In genomic region chr18:79668203-79668602, GRCh38 we compare ENCODE assay signal across 33 cellular contexts. TPM values are rescaled to one million over a fixed set of nuclear protein-coding genes. Genes with fewer than 3 reads are reported as not detected.
A peak's percentile ranks its signal among the peaks of the same experiment; 100 is the strongest.
DNase-seq lines count a peak whose midpoint lies in the region; ATAC-seq, FAIRE-seq and TF ChIP-seq lines count a peak whose summit lies in the region.
"Had no signal": no experiment of that assay in that cellular context is flagged by ENCODE, and none has a peak within 500 bp of the region (broad histone marks: within the 10 kb centered on the region; RNA-seq: fewer than 3 reads in every experiment).

No MANE protein-coding gene starts in this region.

- POLR2A ChIA-PET in HepG2 (lab: Yijun Ruan, JAX): interaction anchor here (1.3 kb wide), 1 partner anchor 10 kb away, joined by 3 read pairs; no protein-coding TSS in a partner anchor
- POLR2A ChIA-PET in A549 (lab: Yijun Ruan, JAX): no interaction called here

- H3K9me3 ChIP-seq in HepG2 (ENCODE audit: low read length) (no peaks in the 10 kb centered on the region), right lobe of liver (no peaks in the 10 kb centered on the region), A549 (no peaks in the 10 kb centered on the region)
- H3K9me3 ChIP-seq: BE2C, Caco-2 had no signal

- TF ChIP-seq RAD21 in HepG2 (CRISPR knock-in tag; IDR thresholded peaks at IDR 0.05) (no peak), A549 (conservative IDR thresholded peaks at IDR 0.05 in 1 of 2, IDR thresholded peaks at IDR 0.05 in 1 of 2) (no peak)

- TF ChIP-seq CTCF in HepG2 (CRISPR knock-in tag; IDR thresholded peaks at IDR 0.05): no peak
- TF ChIP-seq CTCF in right lobe of liver (IDR thresholded peaks at IDR 0.05): no peak
- no peak for TF ChIP-seq CTCF in A549 (IDR thresholded peaks at IDR 0.05)
- TF ChIP-seq CTCF in D721Med (IDR thresholded peaks at IDR 0.05; ENCODE audit: insufficient read depth, missing control alignments): no peak

- no TSS peak for BruUV-seq in HepG2 (replicated peaks; lab: Mats Ljungman, UMichigan)

- H3K4me3 ChIP-seq in HepG2 (replicated peaks in 1 of 3; ENCODE audit: insufficient read depth in 1 of 3, low read depth in 2 of 3, low read length in 3 of 3) (0 out of 6 replicates have a peak overlapping the region, but pooled peaks of 1 of the 3 experiments have one; percentile 4), right lobe of liver (no peak overlapping the region), A549 (no peak overlapping the region)
- H3K4me3 ChIP-seq: BLaER1; BLaER1 treated with 17β-estradiol and CSF1 and Interleukin-3, amounts not matched to agents 10 nM and 100 nM had no signal

- FAIRE-seq in HepG2 (lab: Jason Lieb, UNC) (peak; percentile 37), A549 (lab: Jason Lieb, UNC) (no peak), D721Med (lab: Jason Lieb, UNC) (peak; percentile 81)
- FAIRE-seq: A204.1 had no signal

- TF ChIP-seq EP300 in HepG2 (IDR thresholded peaks at IDR 0.05; ENCODE audit: low read depth in 2 of 2, low read length in 2 of 2) (no peak), HepG2 (CRISPR knock-in tag; IDR thresholded peaks at IDR 0.05; ENCODE audit: borderline replicate concordance) (no peak), A549 (IDR thresholded peaks at IDR 0.05) (no peak)

- H3K36me3 ChIP-seq in HepG2 (replicated peaks in 1 of 2; ENCODE audit: control insufficient read depth in 1 of 2, insufficient read depth in 2 of 2, low read length in 2 of 2) (no peaks in the 10 kb centered on the region), right lobe of liver (no peaks in the 10 kb centered on the region)
- H3K36me3 ChIP-seq: BE2C, BLaER1 had no signal

- intact Hi-C loops in HepG2 (cut with micrococcal nuclease; ENCODE audit: unreplicated experiment) (no loop called here), right lobe of liver (cut with DNase I) (no loop called here)

- H3K4me2 ChIP-seq in HepG2 (ENCODE audit: low read depth, low read length) (peak overlapping the region; percentile 30), A549 (no peak overlapping the region)
- H3K4me2 ChIP-seq: BLaER1; BLaER1 treated with 17β-estradiol and CSF1 and Interleukin-3, amounts not matched to agents 10 nM and 100 nM had no signal

- CTCF ChIA-PET in HepG2 (lab: Yijun Ruan, JAX; ENCODE audit: low intra/inter-chr PET ratio, low total read pairs) (no interaction called here), A549 (lab: Yijun Ruan, JAX) (no interaction called here)

- H3K27ac ChIP-seq in HepG2 (ENCODE audit: extremely low read length, insufficient read depth, low read length) (no peak overlapping the region), right lobe of liver (no peak overlapping the region), A549 (no peak overlapping the region)
- H3K27ac ChIP-seq: 22Rv1; BLaER1; BLaER1 treated with 17β-estradiol and CSF1 and Interleukin-3, amounts not matched to agents 10 nM and 100 nM; C4-2B had no signal

- in situ Hi-C loops in HepG2 (cut with HindIII; ENCODE audit: extremely low pct_ligation_motif_present, low pct_unique_long_range_greater_than_20kb): no loop called here

- TF ChIP-seq POLR2A in HepG2 (IDR thresholded peaks at IDR 0.05; ENCODE audit: insufficient read depth in 1 of 2, low read depth in 2 of 2, low read length in 2 of 2) (no peak), right lobe of liver (IDR thresholded peaks at IDR 0.05) (no peak), A549 (IDR thresholded peaks at IDR 0.05; ENCODE audit: low read length) (no peak)

- no peak overlapping the region for H2AFZ ChIP-seq in HepG2 (ENCODE audit: low read length)

- DNase-seq in HepG2 (ENCODE audit: low spot score) (no peak), right lobe of liver (no peak), A549 (ENCODE audit: low read depth in 1 of 2, low spot score in 1 of 2) (no peak), D721Med (ENCODE audit: insufficient read length, low spot score) (no peak), mesenteric fat pad (ENCODE audit: low spot score) (peak; percentile 11), NCI-H1694 (lab: John Stamatoyannopoulos, UW) (no peak), SIG-M5 (lab: John Stamatoyannopoulos, UW) (no peak)
- DNase-seq: 8988T; ACHN; AML-193; BE2C; C1 segment of cervical spinal cord; Caco-2; Calu3; CD4-positive, alpha-beta memory T cell; CD4-positive, alpha-beta T cell; CD4-positive, CD25-positive, alpha-beta regulatory T cell; CD8-positive, alpha-beta memory T cell; CD8-positive, alpha-beta T cell; COR-L47; DMS 273 treated with DMSO at 0.1 percent for 48 hours; DMS153; DMS53; DMS79; DMS79 treated with DMSO at 0.1 percent for 48 hours; DND-41; EL had no signal

- H3K27me3 ChIP-seq in HepG2 (ENCODE audit: control insufficient read depth in 1 of 2, insufficient read depth in 2 of 2, low read length in 2 of 2) (peaks cover 0 to 5% of the 10 kb centered on the region in 2 experiments; a peak in 3 of 5 replicates), right lobe of liver (no peaks in the 10 kb centered on the region)
- H3K27me3 ChIP-seq: BLaER1; BLaER1 treated with 17β-estradiol and CSF1 and Interleukin-3, amounts not matched to agents 10 nM and 100 nM had no signal

- peak; percentile 84 for ATAC-seq in HepG2
- no peak for ATAC-seq in right lobe of liver
- ATAC-seq in A549: no peak
- no peak for ATAC-seq in HG02870 (IDR thresholded peaks at IDR 0.05; ENCODE audit: unreplicated experiment)
- ATAC-seq: CD8-positive, alpha-beta T cell had no signal

- H3K9ac ChIP-seq in HepG2 (ENCODE audit: insufficient read depth, low read depth, low read length): no peak overlapping the region
- H3K9ac ChIP-seq: BLaER1; BLaER1 treated with 17β-estradiol and CSF1 and Interleukin-3, amounts not matched to agents 10 nM and 100 nM had no signal

- H4K20me1 ChIP-seq in HepG2 (ENCODE audit: insufficient read depth, low read length): no peaks in the 10 kb centered on the region
- H4K20me1 ChIP-seq: BLaER1; BLaER1 treated with 17β-estradiol and CSF1 and Interleukin-3, amounts not matched to agents 10 nM and 100 nM had no signal

- no peaks in the 10 kb centered on the region for H3K79me2 ChIP-seq in HepG2 (ENCODE audit: insufficient read depth, low read length)

- H3K4me1 ChIP-seq in HepG2 (ENCODE audit: insufficient read depth, low read length) (peaks cover 23% of the 10 kb centered on the region), right lobe of liver (no peaks in the 10 kb centered on the region), A549 (no peaks in the 10 kb centered on the region)
- H3K4me1 ChIP-seq: BE2C; BLaER1; BLaER1 treated with 17β-estradiol and CSF1 and Interleukin-3, amounts not matched to agents 10 nM and 100 nM; Caco-2 had no signal

TF ChIP-seq in HepG2, 621 proteins besides CTCF, POLR2A, EP300 and RAD21 (continues in another document):
- no peak for TF ChIP-seq ZNF572 (CRISPR knock-in tag; IDR thresholded peaks at IDR 0.05)

TF ChIP-seq in A549, 52 proteins besides CTCF, POLR2A, EP300 and RAD21:
- TF ChIP-seq ELK1 (IDR thresholded peaks at IDR 0.05; ENCODE audit: low read depth, low read length): no peak
- TF ChIP-seq POLR2AphosphoS2 (conservative IDR thresholded peaks at IDR 0.05; ENCODE audit: low read length): no peak
- TF ChIP-seq MAFK (IDR thresholded peaks at IDR 0.05; ENCODE audit: partially characterized antibody): peak; percentile 3
- no peak for TF ChIP-seq TP53 (CRISPR knock-in tag; IDR thresholded peaks at IDR 0.05)

RNA-seq across cellular contexts. Expression of gene CTDP1, which starts 11.4 kb away (rescaled TPM):
- total RNA-seq in HepG2 (2016; rRNA removed; fragmentation: Illumina TruSeq; extraction: Trizol): 9.9 and 11.0 TPM in 2 replicates
- 3.1 and 4.7 TPM in 2 replicates for total RNA-seq in HepG2 (2016; cell fraction: cytosol; rRNA removed; fragmentation: Illumina TruSeq; extraction: Trizol; ENCODE audit: low read depth)
- total RNA-seq in HepG2 (2016; cell fraction: insoluble cytoplasmic fraction; rRNA removed; fragmentation: Illumina TruSeq; extraction: Trizol): 9.0 and 10.9 TPM in 2 replicates
- total RNA-seq in HepG2 (2016; cell fraction: membrane; rRNA removed; fragmentation: Illumina TruSeq; extraction: Trizol): 4.2 and 4.6 TPM in 2 replicates
- total RNA-seq in HepG2 (2016; cell fraction: nucleus; rRNA removed; fragmentation: Illumina TruSeq; extraction: Trizol): 8.1 and 9.4 TPM in 2 replicates
- polyA plus RNA-seq in HepG2 (2011; rRNA removed): 6.9 and 8.0 TPM in 2 replicates
- polyA plus RNA-seq in HepG2 (2011; cell fraction: cytosol; rRNA removed): 4.9 and 6.4 TPM in 2 replicates
- 14.1 and 18.1 TPM in 2 replicates for polyA plus RNA-seq in HepG2 (2011; cell fraction: nucleus; rRNA removed)
- 5.4 and 8.7 TPM in 2 replicates for polyA plus RNA-seq in HepG2 (2012)
- polyA plus RNA-seq in HepG2 (2016; cell fraction: cytosol; fragmentation: Illumina TruSeq; extraction: Trizol; ENCODE audit: low read depth): 0.57 and 0.62 TPM in 2 replicates
- 9.2 and 9.6 TPM in 2 replicates for polyA plus RNA-seq in HepG2 (2016; cell fraction: insoluble cytoplasmic fraction; fragmentation: Illumina TruSeq; extraction: Trizol; ENCODE audit: low read depth)
- 1.5 and 1.8 TPM in 2 replicates for polyA plus RNA-seq in HepG2 (2016; cell fraction: membrane; fragmentation: Illumina TruSeq; extraction: Trizol; ENCODE audit: low read depth)
- polyA plus RNA-seq in HepG2 (2016; cell fraction: nucleus; fragmentation: Illumina TruSeq; extraction: Trizol; ENCODE audit: insufficient read depth, low read depth): 12.6 and 13.4 TPM in 2 replicates
- polyA minus RNA-seq in HepG2 (2011; rRNA and poly(A)+ RNA removed; ENCODE audit: low replicate concordance): 12.3 and 14.8 TPM in 2 replicates
- 5.7 and 6.2 TPM in 2 replicates for polyA minus RNA-seq in HepG2 (2011; cell fraction: cytosol; rRNA and poly(A)+ RNA removed)
- polyA minus RNA-seq in HepG2 (2011; cell fraction: nucleus; rRNA and poly(A)+ RNA removed): 11.6 and 14.5 TPM in 2 replicates
- total RNA-seq in right lobe of liver: 10 to 100 TPM in 1 of 6 experiments, 1 to 10 TPM in 5; 7.5 to 10.4 (median 8.2) TPM
- polyA plus RNA-seq in A549 (2011; rRNA removed): 6.0 and 6.8 TPM in 2 replicates
- 10.6 and 12.5 TPM in 2 replicates for polyA plus RNA-seq in A549 (2012; cell fraction: cytosol; rRNA removed)
- polyA plus RNA-seq in A549 (2012; cell fraction: nucleus; rRNA removed): 22.5 and 24.9 TPM in 2 replicates
- 11.5 to 12.5 TPM (median 12.1 TPM) in 3 replicates for polyA plus RNA-seq in A549 (2017; fragmentation: RNase III; extraction: RNeasy Plus Mini Kit Qiagen cat#74134 plus additional on column Dnase treatment)
- 7.5 and 11.0 TPM in 2 replicates for polyA minus RNA-seq in A549 (2011; rRNA and poly(A)+ RNA removed)
- 20.8 TPM for total RNA-seq in mesenteric fat pad

Comparison
In these comparisons a context has a peak if more than half of its experiments do, and no peak if none do; other contexts are left out.
1. Of the 38 proteins assayed by ChIP-seq in both HepG2 and A549: peak only in HepG2: none; only in A549: none; in both: MAFK; in neither: 37.